ENCODE assay signal across 17 cellular contexts in the genomic region with DNA sequence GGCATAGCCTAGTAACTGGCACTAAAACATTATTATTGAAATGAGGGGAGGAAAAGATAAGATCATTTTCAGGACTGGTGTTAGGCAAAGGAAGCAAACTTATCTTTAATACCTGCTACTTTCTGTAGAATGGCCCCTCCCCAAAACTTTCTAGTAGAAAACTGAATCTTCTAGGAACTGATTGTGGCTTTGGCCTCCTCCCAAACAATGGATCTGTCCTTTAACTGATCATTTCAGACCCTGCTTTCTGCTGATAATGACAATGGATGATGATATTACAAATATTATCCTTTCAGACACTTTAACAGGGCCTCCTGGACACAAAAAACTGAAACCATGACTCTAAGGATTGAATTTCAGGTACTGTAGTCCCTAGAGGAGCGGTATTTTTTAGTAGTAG.
"Had no signal": no experiment of that assay in that cellular context is flagged by ENCODE, and none has a peak within 500 bp of the region (broad histone marks: within the 10 kb centered on the region; RNA-seq: fewer than 3 reads in every experiment).

No MANE protein-coding gene starts in this region.

- H3K4me2 ChIP-seq: hepatocyte had no signal

- H3K27me3 ChIP-seq: foreskin keratinocyte, hepatocyte had no signal

- FAIRE-seq: kidney, small intestine had no signal

- H3K4me3 ChIP-seq: hepatocyte, left ventricle myocardium inferior, lower lobe of right lung had no signal

- ATAC-seq: foreskin keratinocyte, left cardiac atrium, lower lobe of right lung, natural killer cell, right cardiac atrium had no signal

- H3K4me3 Mint-ChIP-seq: memory B cell, mesothelial cell of epicardium, natural killer cell, neural crest cell had no signal

- H3K36me3 ChIP-seq: lower lobe of right lung had no signal

- H3K4me1 Mint-ChIP-seq: memory B cell, mesothelial cell of epicardium, neural crest cell had no signal

- H3K27me3 Mint-ChIP-seq: memory B cell, progenitor cell of endocrine pancreas had no signal

- H3K27ac ChIP-seq: foreskin keratinocyte, hepatocyte, left ventricle myocardium inferior, lower lobe of right lung had no signal

- H3K9me3 Mint-ChIP-seq: memory B cell, mesothelial cell of epicardium, natural killer cell, neural crest cell had no signal

- DNase-seq: dermis blood vessel endothelial cell; foreskin keratinocyte; kidney; left cardiac atrium; left ventricle myocardium inferior; lower lobe of right lung; natural killer cell; right cardiac atrium; small intestine; stimulated activated CD4-positive, alpha-beta T cell treated with anti-CD3 and anti-CD28 coated beads, Interleukin-12 subunit alpha, Interleukin-12 subunit beta, amount 100 ng/mL, for 4 hours; stimulated activated naive CD4-positive, alpha-beta T cell treated with Interleukin-2 at 50 U/mL for 16 hours; trophoblast cell had no signal

- H3K4me1 ChIP-seq: foreskin keratinocyte, left ventricle myocardium inferior, lower lobe of right lung had no signal

- H3K27ac Mint-ChIP-seq: memory B cell, mesothelial cell of epicardium, natural killer cell, progenitor cell of endocrine pancreas had no signal

- H2AFZ ChIP-seq: hepatocyte had no signal

- H3K9me3 ChIP-seq: left ventricle myocardium inferior, lower lobe of right lung had no signal
